ENCODE assay signal across 8 cellular contexts in genomic region chr3:139329364-139329850, GRCh38. TPM values are rescaled to one million over a fixed set of nuclear protein-coding genes. Genes with fewer than 3 reads are reported as not detected.
DNase-seq lines count a peak whose midpoint lies in the region; ATAC-seq and TF ChIP-seq lines count a peak whose summit lies in the region.

No MANE protein-coding gene starts in this region.

- no peak for TF ChIP-seq POLR2A in lower leg skin (IDR thresholded peaks at IDR 0.05)

- H3K36me3 ChIP-seq in CD4-positive, CD25-positive, alpha-beta regulatory T cell (ENCODE audit: control insufficient read depth, insufficient read depth, low read length): no peaks in the 10 kb centered on the region

- ATAC-seq in CD4-positive, CD25-positive, alpha-beta regulatory T cell (ENCODE audit: low read depth in 2 of 2): peak; percentile 85 to 88
- ATAC-seq in GM19351 (IDR thresholded peaks at IDR 0.05; ENCODE audit: unreplicated experiment): peak; percentile 100
- ATAC-seq in HG03442 (IDR thresholded peaks at IDR 0.05; ENCODE audit: unreplicated experiment): peak; percentile 99

- H3K4me3 ChIP-seq in CD4-positive, CD25-positive, alpha-beta regulatory T cell (ENCODE audit: low read depth, low read length): peak overlapping the region; percentile 51
- peak overlapping the region; percentile 56 for H3K4me3 ChIP-seq in coronary artery
- no peak overlapping the region for H3K4me3 ChIP-seq in lower leg skin (ENCODE audit: low read depth, poor library complexity, severe bottlenecking)

- peaks cover 0 to 16% (median 5%) of the 10 kb centered on the region in 4 donors for H3K4me1 Mint-ChIP-seq in CD4-positive, CD25-positive, alpha-beta regulatory T cell
- H3K4me1 Mint-ChIP-seq in activated CD4-positive, alpha-beta T cell treated with anti-CD3 and anti-CD28 coated beads, Interleukin-2, amount 10 ng/mL, durations not matched to agents 24 days and 14 days: peaks cover 11% of the 10 kb centered on the region

- WGBS in lower leg skin, 2 donors: 11 to 12% methylated on average over 18 to 25 of the region's 25 CpGs

- no peaks in the 10 kb centered on the region for H3K9me3 ChIP-seq in CD4-positive, CD25-positive, alpha-beta regulatory T cell (ENCODE audit: control insufficient read depth in 2 of 2, low read length in 2 of 2)

- H3K36me3 Mint-ChIP-seq in CD4-positive, CD25-positive, alpha-beta regulatory T cell: no peaks in the 10 kb centered on the region
- H3K36me3 Mint-ChIP-seq in activated CD4-positive, alpha-beta T cell treated with anti-CD3 and anti-CD28 coated beads, Interleukin-2, amount 10 ng/mL, durations not matched to agents 24 days and 14 days (ENCODE audit: low read depth): no peaks in the 10 kb centered on the region

- peaks cover 0 to 1% (median 0%) of the 10 kb centered on the region in 7 donors for H3K9me3 Mint-ChIP-seq in CD4-positive, CD25-positive, alpha-beta regulatory T cell
- H3K9me3 Mint-ChIP-seq in activated CD4-positive, alpha-beta T cell treated with anti-CD3 and anti-CD28 coated beads, Interleukin-2, amount 10 ng/mL, durations not matched to agents 24 days and 14 days: no peaks in the 10 kb centered on the region

- DNase-seq in CD4-positive, CD25-positive, alpha-beta regulatory T cell: peak; percentile 70 to 82 (median 80)
- DNase-seq in NCI-H524 (lab: John Stamatoyannopoulos, UW): peak; percentile 83 to 92
- peak; percentile 96 for DNase-seq in activated CD4-positive, alpha-beta T cell treated with anti-CD3 and anti-CD28 coated beads, Interleukin-2, amount 10 ng/mL, durations not matched to agents 24 days and 14 days
- peak; percentile 82 for DNase-seq in coronary artery (ENCODE audit: low spot score)
- DNase-seq in lower leg skin (ENCODE audit: low spot score in 2 of 2): peak; percentile 77 to 97
- DNase-seq in stimulated activated CD4-positive, alpha-beta T cell treated with anti-CD3 and anti-CD28 coated beads, TNF-alpha, amount 100 ng/mL, for 48 hours (ENCODE audit: low read depth in 3 of 3): peak; percentile 83 to 89 (median 83)

- H3K27ac Mint-ChIP-seq in CD4-positive, CD25-positive, alpha-beta regulatory T cell: no peak overlapping the region
- H3K27ac Mint-ChIP-seq in activated CD4-positive, alpha-beta T cell treated with anti-CD3 and anti-CD28 coated beads, Interleukin-2, amount 10 ng/mL, durations not matched to agents 24 days and 14 days: no peak overlapping the region

- H3K4me3 Mint-ChIP-seq in CD4-positive, CD25-positive, alpha-beta regulatory T cell: peak overlapping the region in 2 of 4 donors; percentile 67 to 75
- peak overlapping the region; percentile 73 for H3K4me3 Mint-ChIP-seq in activated CD4-positive, alpha-beta T cell treated with anti-CD3 and anti-CD28 coated beads, Interleukin-2, amount 10 ng/mL, durations not matched to agents 24 days and 14 days

- H3K27ac ChIP-seq in CD4-positive, CD25-positive, alpha-beta regulatory T cell (ENCODE audit: insufficient read depth, low read length, poor library complexity, severe bottlenecking): no peak overlapping the region
- no peak overlapping the region for H3K27ac ChIP-seq in coronary artery

- H3K4me1 ChIP-seq in CD4-positive, CD25-positive, alpha-beta regulatory T cell (ENCODE audit: control insufficient read depth, insufficient read depth, low read length, poor library complexity, severe bottlenecking): peaks cover 4% of the 10 kb centered on the region

- H3K27me3 Mint-ChIP-seq in CD4-positive, CD25-positive, alpha-beta regulatory T cell: peaks cover 27% of the 10 kb centered on the region
- peaks cover 30% of the 10 kb centered on the region for H3K27me3 Mint-ChIP-seq in activated CD4-positive, alpha-beta T cell treated with anti-CD3 and anti-CD28 coated beads, Interleukin-2, amount 10 ng/mL, durations not matched to agents 24 days and 14 days

- intact Hi-C loops in activated CD4-positive, alpha-beta T cell treated with anti-CD3 and anti-CD28 coated beads, Interleukin-2, amount 10 ng/mL, durations not matched to agents 24 days and 14 days (cut with micrococcal nuclease): loop anchor here (2.0 kb wide), 2 partner anchors 217 to 393 kb away; no protein-coding TSS in a partner anchor
- intact Hi-C loops in lower leg skin (cut with DNase I; ENCODE audit: low total_unique reads): loop anchor here (5.0 kb wide), 2 partner anchors 217 to 392 kb away; no protein-coding TSS in a partner anchor

- TF ChIP-seq CTCF in coronary artery (IDR thresholded peaks at IDR 0.05) (peak; percentile 94), lower leg skin (IDR thresholded peaks at IDR 0.05) (peak in 1 of 3 donors; percentile 95)

- peaks cover 3% of the 10 kb centered on the region for H3K27me3 ChIP-seq in CD4-positive, CD25-positive, alpha-beta regulatory T cell (ENCODE audit: control insufficient read depth, insufficient read depth, low read length)

RNA-seq across cellular contexts. Expression of gene MRPS22, which starts 14.4 kb away (rescaled TPM):
- 29.8 TPM for total RNA-seq in CD4-positive, CD25-positive, alpha-beta regulatory T cell
- polyA plus RNA-seq in CD4-positive, CD25-positive, alpha-beta regulatory T cell: 10 to 100 TPM; 36.5 to 55.2 (median 47.0) TPM
- 55.8 and 59.7 TPM in 2 replicates for total RNA-seq in activated CD4-positive, alpha-beta T cell treated with anti-CD3 and anti-CD28 coated beads, Interleukin-2, amount 10 ng/mL, durations not matched to agents 24 days and 14 days
- total RNA-seq in lower leg skin: 10 to 100 TPM; 39.5 to 53.3 (median 47.0) TPM
